In genomic region chr7:128406986-128407589, GRCh38 we compare ENCODE assay signal across 12 cellular contexts. TPM values are rescaled to one million over a fixed set of nuclear protein-coding genes. Genes with fewer than 3 reads are reported as not detected.
DNase-seq lines count a peak whose midpoint lies in the region; ATAC-seq, FAIRE-seq and TF ChIP-seq lines count a peak whose summit lies in the region.
"Had no signal": no experiment of that assay in that cellular context is flagged by ENCODE, and none has a peak within 500 bp of the region (broad histone marks: within the 10 kb centered on the region; RNA-seq: fewer than 3 reads in every experiment).

No MANE protein-coding gene starts in this region.

- no peak overlapping the region for H4K12ac ChIP-seq in trophoblast cell (ENCODE audit: low read depth, low read length)

- no peak overlapping the region for H4K8ac ChIP-seq in trophoblast cell (ENCODE audit: low read depth, low read length)

- no peak for FAIRE-seq in H54 (lab: Jason Lieb, UNC)
- FAIRE-seq: GM12891, keratinocyte had no signal

- no peak overlapping the region for H3K4me2 ChIP-seq in GM23338
- H3K4me2 ChIP-seq in trophoblast cell (ENCODE audit: low read length), result no peak overlapping the region

- H3K4me1 Mint-ChIP-seq in GM23338, result peaks cover 44% of the 10 kb centered on the region
- H3K4me1 Mint-ChIP-seq in naive thymus-derived CD8-positive, alpha-beta T cell, result peaks cover 31 to 58% (median 55%) of the 10 kb centered on the region in 4 donors

- DNase-seq in A673 (ENCODE audit: low spot score) (no peak), GM23338 (ENCODE audit: low spot score) (no peak), adipocyte (ENCODE audit: low read depth) (no peak), H54 (ENCODE audit: insufficient read length, low spot score) (no peak), trophoblast cell (no peak), left lung (no peak), NK-92 (lab: John Stamatoyannopoulos, UW; ENCODE audit: unreplicated experiment) (no peak)
- DNase-seq in naive thymus-derived CD8-positive, alpha-beta T cell, result peak in 1 of 10 donors; percentile 14
- DNase-seq: NCI-H2081 treated with DMSO at 0.1 percent for 48 hours had no signal

- H3K27ac ChIP-seq in A673 (ENCODE audit: low read depth, low read length, poor library complexity, severe bottlenecking), result peak overlapping the region; percentile 29
- no peak overlapping the region for H3K27ac ChIP-seq in GM23338 (ENCODE audit: low read depth)
- no peak overlapping the region for H3K27ac ChIP-seq in trophoblast cell (ENCODE audit: low read depth, low read length)
- peak overlapping the region in 1 of 2 donors; percentile 95 for H3K27ac ChIP-seq in left lung

- H3K27ac Mint-ChIP-seq in GM23338, result no peak overlapping the region
- H3K27ac Mint-ChIP-seq in naive thymus-derived CD8-positive, alpha-beta T cell, result peak overlapping the region; percentile 69 to 94 (median 80)

- TF ChIP-seq POLR2A in H54 (IDR thresholded peaks at IDR 0.05; ENCODE audit: low read depth, low read length), result no peak

- H3K4me3 ChIP-seq in A673 (ENCODE audit: low read depth, low read length, poor library complexity, severe bottlenecking) (no peak overlapping the region), GM23338 (no peak overlapping the region), adipocyte (ENCODE audit: low read length) (no peak overlapping the region), trophoblast cell (ENCODE audit: low read depth, low read length) (no peak overlapping the region), left lung (peak overlapping the region in 1 of 2 donors; percentile 76)

- no peak overlapping the region for H2AFZ ChIP-seq in GM23338
- no peak overlapping the region for H2AFZ ChIP-seq in trophoblast cell (ENCODE audit: insufficient read depth, low read length, poor library complexity)

- H3K9me3 Mint-ChIP-seq in GM23338, result peaks cover 3% of the 10 kb centered on the region; the same call in 1 of the 3 replicates
- no peaks in the 10 kb centered on the region for H3K9me3 Mint-ChIP-seq in naive thymus-derived CD8-positive, alpha-beta T cell

- H3K4me3 Mint-ChIP-seq in GM23338, result peak overlapping the region; percentile 70; the same call in 2 of the 3 replicates
- H3K4me3 Mint-ChIP-seq in naive thymus-derived CD8-positive, alpha-beta T cell, result peak overlapping the region; percentile 59 to 90 (median 84)

- no peak overlapping the region for H2BK5ac ChIP-seq in trophoblast cell (ENCODE audit: low read depth, low read length, poor library complexity)

- H3K79me1 ChIP-seq in trophoblast cell (ENCODE audit: low read length), result peaks cover 12% of the 10 kb centered on the region

- intact Hi-C loops in A673 (cut with micrococcal nuclease; ENCODE audit: unreplicated experiment), result no loop called here
- intact Hi-C loops in left lung (cut with DNase I), result no loop called here

- H3K9me3 ChIP-seq in A673 (ENCODE audit: low read depth, low read length, poor library complexity, severe bottlenecking) (no peaks in the 10 kb centered on the region), adipocyte (ENCODE audit: control insufficient read depth, low read length) (no peaks in the 10 kb centered on the region), trophoblast cell (ENCODE audit: insufficient read depth, low read depth, low read length) (no peaks in the 10 kb centered on the region), left lung (no peaks in the 10 kb centered on the region)
- H3K9me3 ChIP-seq: prostate gland had no signal

- H3K9me2 ChIP-seq in GM23338 (ENCODE audit: insufficient read depth), result no peaks in the 10 kb centered on the region

- H3K4me1 ChIP-seq in A673 (ENCODE audit: insufficient read depth, low read length, poor library complexity, severe bottlenecking) (peaks cover 39% of the 10 kb centered on the region), GM23338 (ENCODE audit: insufficient read depth) (peaks cover 30% of the 10 kb centered on the region), adipocyte (ENCODE audit: control insufficient read depth, insufficient read depth, low read length) (peaks cover 44% of the 10 kb centered on the region), trophoblast cell (ENCODE audit: control insufficient read depth in 1 of 2, insufficient read depth in 2 of 2, low read length in 2 of 2) (peaks cover 5 to 13% of the 10 kb centered on the region in 2 experiments), left lung (peaks cover 29 to 67% of the 10 kb centered on the region in 2 donors)

- no peaks in the 10 kb centered on the region for H3K36me3 Mint-ChIP-seq in GM23338 (ENCODE audit: low read depth)
- H3K36me3 Mint-ChIP-seq in naive thymus-derived CD8-positive, alpha-beta T cell, result peaks cover 0 to 7% (median 3%) of the 10 kb centered on the region in 3 donors

- peaks cover 61% of the 10 kb centered on the region for H3K27me3 Mint-ChIP-seq in GM23338 (ENCODE audit: insufficient read depth, low read depth, poor library complexity)
- no peaks in the 10 kb centered on the region for H3K27me3 Mint-ChIP-seq in naive thymus-derived CD8-positive, alpha-beta T cell

- no TSS peak for BruUV-seq in A673 (replicated peaks; lab: Mats Ljungman, UMichigan)

- H3K23ac ChIP-seq in trophoblast cell (ENCODE audit: low read length), result no peak overlapping the region

- no CpG with 5 or more reads among the region's 7 CpGs for WGBS in trophoblast cell (ENCODE audit: extremely low coverage, insufficient coverage, insufficient read length)

- CTCF ChIA-PET in A673 (lab: Charles Lee), result interaction anchor here (1.4 kb wide), 1 partner anchor 60 kb away, joined by 4 read pairs; no protein-coding TSS in a partner anchor

- no peak overlapping the region for H4K91ac ChIP-seq in trophoblast cell (ENCODE audit: low read depth, low read length)

- H3K79me2 ChIP-seq in GM23338 (replicated peaks; ENCODE audit: insufficient read depth), result no peaks in the 10 kb centered on the region
- H3K79me2 ChIP-seq in trophoblast cell (ENCODE audit: control insufficient read depth, insufficient read depth, low read length, poor library complexity), result peaks cover 4% of the 10 kb centered on the region

- H3K9ac ChIP-seq in adipocyte (ENCODE audit: low read length) (peak overlapping the region; percentile 24), trophoblast cell (ENCODE audit: low read length) (no peak overlapping the region)

- H2BK120ac ChIP-seq in trophoblast cell (ENCODE audit: insufficient read depth, low read length, poor library complexity), result no peak overlapping the region

- peaks cover 4% of the 10 kb centered on the region for H3K36me3 ChIP-seq in A673 (ENCODE audit: insufficient read depth, low read length, poor library complexity, severe bottlenecking)
- H3K36me3 ChIP-seq in GM23338 (ENCODE audit: insufficient read depth), result no peaks in the 10 kb centered on the region
- H3K36me3 ChIP-seq in adipocyte (ENCODE audit: control insufficient read depth, insufficient read depth, low read length, severe bottlenecking), result peaks cover 5% of the 10 kb centered on the region
- H3K36me3 ChIP-seq in trophoblast cell (ENCODE audit: control insufficient read depth in 1 of 2, insufficient read depth in 2 of 2, low read length in 2 of 2), result no peaks in the 10 kb centered on the region
- H3K36me3 ChIP-seq in left lung, result peaks cover 0 to 14% of the 10 kb centered on the region in 2 donors
- H3K36me3 ChIP-seq: prostate gland had no signal

- ATAC-seq in GM23338, result no peak
- ATAC-seq in naive thymus-derived CD8-positive, alpha-beta T cell, result no peak
- ATAC-seq in left lung, result no peak

- H3K4ac ChIP-seq in trophoblast cell (ENCODE audit: low read depth, low read length), result no peak overlapping the region

- H3K18ac ChIP-seq in trophoblast cell (ENCODE audit: low read length), result no peak overlapping the region

- H3K27me3 ChIP-seq in A673 (replicated peaks; ENCODE audit: insufficient read depth, low read depth, low read length, poor library complexity) (no peaks in the 10 kb centered on the region), GM23338 (ENCODE audit: insufficient read depth) (peaks cover 80% of the 10 kb centered on the region), adipocyte (replicated peaks; ENCODE audit: control insufficient read depth, insufficient read depth, low read length) (no peaks in the 10 kb centered on the region), trophoblast cell (ENCODE audit: insufficient read depth, low read length) (peaks cover 25% of the 10 kb centered on the region), left lung (no peaks in the 10 kb centered on the region)

- peaks cover 4% of the 10 kb centered on the region; the same call in 1 of the 2 replicates for H3F3A ChIP-seq in GM23338 (replicated peaks; ENCODE audit: low read depth)

- no peak overlapping the region for H2AK5ac ChIP-seq in trophoblast cell (ENCODE audit: low read length)

- POLR2A ChIA-PET in A673 (lab: Charles Lee; ENCODE audit: low non-redundant PET), result no interaction called here
- POLR2A ChIA-PET in naive thymus-derived CD8-positive, alpha-beta T cell (lab: Charles Lee), result interaction anchor here (2.1 kb wide), 1 partner anchor 63 kb away, joined by 7 read pairs; the partner anchor contains the start of gene RBM28

- H2BK12ac ChIP-seq in trophoblast cell (ENCODE audit: low read length), result no peak overlapping the region

- no peak for TF ChIP-seq CTCF in A673 (conservative IDR thresholded peaks at IDR 0.05; ENCODE audit: low read depth, low read length)
- TF ChIP-seq CTCF in GM23338 (conservative IDR thresholded peaks at IDR 0.05; ENCODE audit: low read depth in 2 of 2), result no peak
- no peak for TF ChIP-seq CTCF in left lung (IDR thresholded peaks at IDR 0.05)

- no peaks in the 10 kb centered on the region; the same call in 1 of the 2 replicates for H4K20me1 ChIP-seq in GM23338 (replicated peaks; ENCODE audit: insufficient read depth)

- H3K14ac ChIP-seq in trophoblast cell (ENCODE audit: low read length), result no peak overlapping the region

RNA-seq across cellular contexts. Expression of gene IMPDH1, which starts 2.7 kb away (rescaled TPM):
- total RNA-seq in A673 (2021) (74.4 and 92.6 TPM in 2 replicates), left lung (100 to 1,000 TPM in 1 of 2 donors, 10 to 100 TPM in 1; 60.6 to 106 TPM)
- 35.8 and 48.3 TPM in 2 replicates for total RNA-seq in GM23338 (2014; rRNA removed; shearing (Covaris generic))
- 15.3 and 16.4 TPM in 2 replicates for polyA plus RNA-seq in GM23338 (2016; fragmentation: Nextera tagmentation; extraction: Ambion mirVana)
- total RNA-seq in naive thymus-derived CD8-positive, alpha-beta T cell, result 10 to 100 TPM; 36.9 to 45.0 TPM
- polyA plus RNA-seq in naive thymus-derived CD8-positive, alpha-beta T cell, result 10 to 100 TPM; 30.2 to 39.5 (median 32.9) TPM
- 11.8 and 12.6 TPM in 2 replicates for polyA plus RNA-seq in trophoblast cell (2013)

RNA-seq across cellular contexts. Expression of gene PRRT4, which starts 45.6 kb away (rescaled TPM):
- total RNA-seq in A673 (2021), result 38.8 and 42.4 TPM in 2 replicates
- 0.56 and 1.0 TPM in 2 replicates for total RNA-seq in GM23338 (2014; rRNA removed; shearing (Covaris generic))
- polyA plus RNA-seq in GM23338 (2016; fragmentation: Nextera tagmentation; extraction: Ambion mirVana), result 0.47 and 0.55 TPM in 2 replicates
- total RNA-seq in naive thymus-derived CD8-positive, alpha-beta T cell, result under 1 TPM; 0.82 to 0.96 TPM
- under 1 TPM; 0.07 to 0.34 (median 0.19) TPM for polyA plus RNA-seq in naive thymus-derived CD8-positive, alpha-beta T cell
- polyA plus RNA-seq in trophoblast cell (2013), result 34.4 and 34.6 TPM in 2 replicates
- total RNA-seq in left lung, result under 1 TPM; 0.42 to 0.85 TPM

RNA-seq across cellular contexts. Expression of gene HILPDA, which starts 48.6 kb away (rescaled TPM):
- total RNA-seq in A673 (2021), result 33.9 and 36.1 TPM in 2 replicates
- total RNA-seq in GM23338 (2014; rRNA removed; shearing (Covaris generic)), result 32.4 and 38.5 TPM in 2 replicates
- 57.5 and 70.6 TPM in 2 replicates for polyA plus RNA-seq in GM23338 (2016; fragmentation: Nextera tagmentation; extraction: Ambion mirVana)
- 1 to 10 TPM; 3.4 to 3.8 TPM for total RNA-seq in naive thymus-derived CD8-positive, alpha-beta T cell
- polyA plus RNA-seq in naive thymus-derived CD8-positive, alpha-beta T cell, result 1 to 10 TPM; 2.9 to 3.4 (median 3.2) TPM
- 43.1 and 43.2 TPM in 2 replicates for polyA plus RNA-seq in trophoblast cell (2013)
- total RNA-seq in left lung, result 10 to 100 TPM; 10.2 to 12.2 TPM

Comparison
In these comparisons a context has a peak if more than half of its experiments do, and no peak if none do; other contexts are left out.
1. RNA of gene PRRT4, which starts 45.6 kb away (total RNA-seq): 38.8 to 42.4 TPM in A673; 0.82 to 0.96 TPM in naive thymus-derived CD8-positive, alpha-beta T cell, 0.42 to 0.85 TPM in left lung and 0.56 to 1.0 TPM in GM23338; every median in the first group is over 10 times any median in the second.